19 cellular contexts compared by ENCODE assay signal in the genomic region with DNA sequence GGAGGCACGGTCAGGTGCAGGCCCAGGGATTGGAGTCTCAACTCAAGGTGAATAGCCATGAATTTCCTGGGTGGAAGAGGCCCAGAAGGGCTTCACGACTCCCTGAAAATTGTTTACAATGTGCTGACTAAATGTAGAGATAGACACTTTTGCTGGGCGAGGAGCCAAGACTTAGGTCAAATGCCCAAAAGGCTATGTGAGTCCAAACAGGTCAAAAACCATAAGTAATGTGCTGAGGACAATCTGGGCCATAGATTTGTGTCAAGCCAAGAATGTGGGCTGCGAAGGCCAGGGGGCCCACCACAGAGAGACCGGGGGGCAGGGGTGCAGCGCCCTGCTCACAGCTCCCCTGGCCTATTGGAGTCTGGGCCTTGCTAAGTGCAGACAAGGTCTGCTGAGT.
"Had no signal": no experiment of that assay in that cellular context is flagged by ENCODE, and none has a peak within 500 bp of the region (broad histone marks: within the 10 kb centered on the region; RNA-seq: fewer than 3 reads in every experiment).

No MANE protein-coding gene starts in this region.

- H3K36me3 Mint-ChIP-seq: memory B cell; naive thymus-derived CD8-positive, alpha-beta T cell; type B pancreatic cell had no signal

- ATAC-seq: gastroesophageal sphincter; left lobe of liver; naive thymus-derived CD8-positive, alpha-beta T cell; right cardiac atrium; stimulated activated naive CD8-positive, alpha-beta T cell treated with anti-CD3 and anti-CD28 coated beads, Interleukin-15, Interleukin-2, amounts not matched to agents 100 U/mL and 50 U/mL, for 24 hours had no signal

- DNase-seq: activated CD4-positive, alpha-beta T cell treated with anti-CD3 and anti-CD28 coated beads, Interleukin-2, amount 50 U/mL, for 1 hour; activated CD4-positive, CD25-positive, alpha-beta regulatory T cell; activated CD8-positive, alpha-beta memory T cell treated with anti-CD3 and anti-CD28 coated beads for 24 hours; activated naive CD4-positive, alpha-beta T cell; dorsolateral prefrontal cortex; endodermal cell; right cardiac atrium; small intestine; stimulated activated naive CD8-positive, alpha-beta T cell treated with anti-CD3 and anti-CD28 coated beads, Interleukin-15, Interleukin-2, amounts not matched to agents 100 U/mL and 50 U/mL, for 24 hours had no signal

- H3K4me1 ChIP-seq: ascending aorta, gastroesophageal sphincter, prostate gland, suprapubic skin had no signal

- H3K9me3 Mint-ChIP-seq: activated T-helper 1 cell treated with anti-CD3 and anti-CD28 coated beads, Interleukin-12 subunit alpha, Interleukin-12 subunit beta, Interleukin-2, Interleukin-4 antibody, amounts not matched to agents 30 ng/mL and 10 ng/mL and 1 ng/mL, durations not matched to agents 14 hours and 24 hours and 36 hours; endodermal cell; memory B cell; naive thymus-derived CD8-positive, alpha-beta T cell; type B pancreatic cell had no signal

- H3K27ac ChIP-seq: ascending aorta, dorsolateral prefrontal cortex, gastroesophageal sphincter, prostate gland, suprapubic skin had no signal

- H3K4me3 Mint-ChIP-seq: activated T-helper 1 cell treated with anti-CD3 and anti-CD28 coated beads, Interleukin-12 subunit alpha, Interleukin-12 subunit beta, Interleukin-2, Interleukin-4 antibody, amounts not matched to agents 30 ng/mL and 10 ng/mL and 1 ng/mL, durations not matched to agents 14 hours and 24 hours and 36 hours; endodermal cell; memory B cell; naive thymus-derived CD8-positive, alpha-beta T cell; type B pancreatic cell had no signal

- H3K4me3 ChIP-seq: ascending aorta, dorsolateral prefrontal cortex, gastroesophageal sphincter, prostate gland, suprapubic skin had no signal

- FAIRE-seq: keratinocyte, small intestine had no signal

- H3K27me3 ChIP-seq: ascending aorta, dorsolateral prefrontal cortex, gastroesophageal sphincter, suprapubic skin had no signal

- H3K27me3 Mint-ChIP-seq: memory B cell; naive thymus-derived CD8-positive, alpha-beta T cell; type B pancreatic cell had no signal

- H3K9me3 ChIP-seq: ascending aorta, gastroesophageal sphincter, prostate gland, suprapubic skin had no signal

- H3K27ac Mint-ChIP-seq: activated T-helper 1 cell treated with anti-CD3 and anti-CD28 coated beads, Interleukin-12 subunit alpha, Interleukin-12 subunit beta, Interleukin-2, Interleukin-4 antibody, amounts not matched to agents 30 ng/mL and 10 ng/mL and 1 ng/mL, durations not matched to agents 14 hours and 24 hours and 36 hours; endodermal cell; memory B cell; type B pancreatic cell had no signal

- H3K36me3 ChIP-seq: ascending aorta, gastroesophageal sphincter, prostate gland, suprapubic skin had no signal
